1 cellular context compared by ENCODE assay signal in genomic region chr1:203325004-203325417, GRCh38.
TF ChIP-seq lines count a peak whose summit lies in the region.

No MANE protein-coding gene starts in this region.

TF ChIP-seq in HEK293, 187 proteins besides CTCF, POLR2A, EP300 and RAD21 (continued from another document):
- TF ChIP-seq ZNF266 (tag by site-specific recombination; IDR thresholded peaks at IDR 0.05; ENCODE audit: low read depth), result no peak
- TF ChIP-seq ZNF624 (tag by site-specific recombination; IDR thresholded peaks at IDR 0.05), result no peak
TF ChIP-seq in HEK293: peak in this region for 9.
